Comparison of ENCODE assay signal across 7 cellular contexts in genomic region chr4:6134612-6135220, GRCh38.
A peak's percentile ranks its signal among the peaks of the same experiment; 100 is the strongest.
DNase-seq lines count a peak whose midpoint lies in the region; ATAC-seq and TF ChIP-seq lines count a peak whose summit lies in the region.

No MANE protein-coding gene starts in this region.

- no peak overlapping the region for H3K4me3 ChIP-seq in RWPE2 (ENCODE audit: severe bottlenecking)

- peaks cover 4% of the 10 kb centered on the region for H3K27me3 ChIP-seq in RWPE2 (ENCODE audit: insufficient read depth, poor library complexity, severe bottlenecking)

- no peaks in the 10 kb centered on the region for H3K4me1 ChIP-seq in RWPE2 (ENCODE audit: insufficient read depth, poor library complexity, severe bottlenecking)

- DNase-seq in RWPE2 (ENCODE audit: low spot score) (no peak), NCI-H128 (lab: John Stamatoyannopoulos, UW; ENCODE audit: unreplicated experiment) (no peak), AG08396 (ENCODE audit: low spot score) (no peak), cerebellar cortex (ENCODE audit: low spot score) (no peak)

- no peaks in the 10 kb centered on the region for H3K9me3 ChIP-seq in RWPE2 (ENCODE audit: severe bottlenecking)

- no peak overlapping the region for H3K27ac ChIP-seq in RWPE2 (ENCODE audit: poor library complexity, severe bottlenecking)

- TF ChIP-seq CTCF in RWPE2 (IDR thresholded peaks at IDR 0.05; ENCODE audit: poor library complexity, severe bottlenecking) = no peak

- H3K36me3 ChIP-seq in RWPE2 (ENCODE audit: low read depth) = no peaks in the 10 kb centered on the region

- ATAC-seq in GM18907 (IDR thresholded peaks at IDR 0.05; ENCODE audit: unreplicated experiment) = peak; percentile 84
- peak; percentile 84 for ATAC-seq in HG02763 (IDR thresholded peaks at IDR 0.05; ENCODE audit: unreplicated experiment)
- ATAC-seq in RWPE2 (ENCODE audit: low read depth) = peak; percentile 49; the same call in 1 of the 3 replicates
- ATAC-seq in esophagus mucosa = peak; percentile 59
